17 cellular contexts compared by ENCODE assay signal in genomic region chr20:8432435-8433148, GRCh38.
DNase-seq lines count a peak whose midpoint lies in the region.
"Had no signal": no experiment of that assay in that cellular context is flagged by ENCODE, and none has a peak within 500 bp of the region (broad histone marks: within the 10 kb centered on the region; RNA-seq: fewer than 3 reads in every experiment).

No MANE protein-coding gene starts in this region.

- H3K9me3 ChIP-seq in adipocyte (ENCODE audit: control insufficient read depth, low read length) (no peaks in the 10 kb centered on the region), subcutaneous abdominal adipose tissue (ENCODE audit: control insufficient read depth in 5 of 5, low read length in 5 of 5) (no peaks in the 10 kb centered on the region)
- H3K9me3 ChIP-seq: gastrocnemius medialis, MG63, thoracic aorta had no signal

- peak overlapping the region; percentile 38 for H3K27ac ChIP-seq in subcutaneous abdominal adipose tissue (ENCODE audit: low read depth, low read length)
- H3K27ac ChIP-seq: thoracic aorta had no signal

- peak overlapping the region; percentile 62 for H3K4me3 ChIP-seq in adipocyte (ENCODE audit: low read length)
- H3K4me3 ChIP-seq in subcutaneous abdominal adipose tissue (ENCODE audit: low read depth in 1 of 5, low read length in 5 of 5): peak overlapping the region; percentile 20 to 43 (median 36)
- H3K4me3 ChIP-seq: gastrocnemius medialis, MG63, thoracic aorta had no signal

- no peak overlapping the region for H3K9ac ChIP-seq in adipocyte (ENCODE audit: low read length)
- H3K9ac ChIP-seq in subcutaneous abdominal adipose tissue (ENCODE audit: low read length in 5 of 5): peak overlapping the region in 1 of 5 donors; percentile 25

- H3K4me1 ChIP-seq in adipocyte (ENCODE audit: control insufficient read depth, insufficient read depth, low read length) (peaks cover 30% of the 10 kb centered on the region), subcutaneous abdominal adipose tissue (ENCODE audit: control insufficient read depth in 5 of 5, insufficient read depth in 5 of 5, low read length in 5 of 5) (peaks cover 6 to 28% (median 23%) of the 10 kb centered on the region in 5 donors)

- H3K27me3 ChIP-seq in adipocyte (replicated peaks; ENCODE audit: control insufficient read depth, insufficient read depth, low read length) (no peaks in the 10 kb centered on the region), subcutaneous abdominal adipose tissue (ENCODE audit: control insufficient read depth in 5 of 5, insufficient read depth in 4 of 5, low read length in 5 of 5) (no peaks in the 10 kb centered on the region)
- H3K27me3 ChIP-seq: gastrocnemius medialis, MG63 had no signal

- DNase-seq in NCI-H526 (lab: John Stamatoyannopoulos, UW) (peak; percentile 11 to 29), NCI-H526 treated with DMSO at 0.1 percent for 48 hours (lab: John Stamatoyannopoulos, UW) (no peak), adipocyte (ENCODE audit: low read depth) (no peak), kidney tubule cell (ENCODE audit: low spot score) (peak; percentile 73), NCI-H1417 treated with DMSO at 0.1 percent for 48 hours (lab: John Stamatoyannopoulos, UW) (no peak), NCI-H2227 (lab: John Stamatoyannopoulos, UW; ENCODE audit: unreplicated experiment) (no peak)
- no peak for DNase-seq in activated CD4-positive, alpha-beta T cell treated with anti-CD3 and anti-CD28 coated beads, Interleukin-2, amount 50 U/mL, for 4 hours
- DNase-seq: activated CD4-positive, alpha-beta memory T cell treated with anti-CD3 and anti-CD28 coated beads, Interleukin-2, amount 10 ng/mL, durations not matched to agents 7 days and 5 days; activated effector memory CD4-positive, alpha-beta T cell treated with Interleukin-2 at 50 U/mL for 16 hours; effector memory CD8-positive, alpha-beta T cell; HCEC 1CT; MG63; naive thymus-derived CD8-positive, alpha-beta T cell; NCI-H226 had no signal

- no peaks in the 10 kb centered on the region for H3K36me3 ChIP-seq in adipocyte (ENCODE audit: control insufficient read depth, insufficient read depth, low read length, severe bottlenecking)
- H3K36me3 ChIP-seq in subcutaneous abdominal adipose tissue (ENCODE audit: control insufficient read depth in 5 of 5, insufficient read depth in 5 of 5, low read length in 5 of 5): no peaks in the 10 kb centered on the region
- H3K36me3 ChIP-seq: gastrocnemius medialis, MG63, thoracic aorta had no signal

Comparison
In these comparisons a context has a peak if more than half of its experiments do, and no peak if none do; other contexts are left out.
1. DNase-seq: peak in NCI-H526 (2 of 2) and kidney tubule cell (single experiment); none in NCI-H526 treated with DMSO at 0.1 percent for 48 hours (single experiment), adipocyte (single experiment), NCI-H1417 treated with DMSO at 0.1 percent for 48 hours (single experiment), NCI-H2227 (single experiment) and activated CD4-positive, alpha-beta T cell treated with anti-CD3 and anti-CD28 coated beads, Interleukin-2, amount 50 U/mL, for 4 hours (0 of 2).